In genomic region chr20:21125849-21126840, GRCh38 we compare ENCODE assay signal across 8 cellular contexts. TPM values are rescaled to one million over a fixed set of nuclear protein-coding genes. Genes with fewer than 3 reads are reported as not detected.
DNase-seq lines count a peak whose midpoint lies in the region; ATAC-seq, FAIRE-seq and TF ChIP-seq lines count a peak whose summit lies in the region.

A gene with protein sequence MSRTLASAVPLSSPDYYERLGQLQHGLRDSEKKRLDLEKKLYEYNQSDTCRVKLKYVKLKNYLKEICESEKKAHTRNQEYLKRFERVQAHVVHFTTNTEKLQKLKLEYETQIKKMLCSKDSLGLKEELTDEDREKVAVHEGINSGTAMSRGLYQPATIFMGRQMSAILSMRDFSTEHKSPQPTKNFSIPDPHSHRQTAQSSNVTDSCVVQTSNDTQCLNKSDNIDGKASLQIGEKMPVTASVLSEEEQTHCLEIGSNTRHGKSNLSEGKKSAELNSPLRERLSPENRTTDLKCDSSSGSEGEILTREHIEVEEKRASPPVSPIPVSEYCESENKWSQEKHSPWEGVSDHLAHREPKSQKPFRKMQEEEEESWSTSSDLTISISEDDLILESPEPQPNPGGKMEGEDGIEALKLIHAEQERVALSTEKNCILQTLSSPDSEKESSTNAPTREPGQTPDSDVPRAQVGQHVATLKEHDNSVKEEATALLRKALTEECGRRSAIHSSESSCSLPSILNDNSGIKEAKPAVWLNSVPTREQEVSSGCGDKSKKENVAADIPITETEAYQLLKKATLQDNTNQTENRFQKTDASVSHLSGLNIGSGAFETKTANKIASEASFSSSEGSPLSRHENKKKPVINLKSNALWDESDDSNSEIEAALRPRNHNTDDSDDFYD (plus strand): TSS chr20:21126082. CDS start chr20:21126116, 34 bp downstream.

- H3K4me3 ChIP-seq in adrenal gland (peak within 1 kb of the TSS; percentile 64 to 99 (median 82)), heart right ventricle (peak within 1 kb of the TSS; percentile 67 to 98 (median 96)), prostate gland (peak within 1 kb of the TSS; percentile 68 to 93), urinary bladder (ENCODE audit: low read depth, low read length) (peak within 1 kb of the TSS; percentile 88)

- TF ChIP-seq POLR2A in GM12891 (IDR thresholded peaks at IDR 0.05; ENCODE audit: low read depth, low read length) (peak; percentile 75), adrenal gland (IDR thresholded peaks at IDR 0.05) (peak; percentile 69 to 89), prostate gland (IDR thresholded peaks at IDR 0.05) (peak; percentile 77)

- H3K36me3 ChIP-seq in adrenal gland (replicated peaks in 1 of 2) (no peaks in the 10 kb centered on the region), heart right ventricle (peaks cover 0 to 4% (median 0%) of the 10 kb centered on the region in 9 donors), prostate gland (no peaks in the 10 kb centered on the region), urinary bladder (ENCODE audit: insufficient read depth) (no peaks in the 10 kb centered on the region)

- H3K27ac ChIP-seq in adrenal gland: peak within 1 kb of the TSS in 3 of 5 donors; percentile 73 to 87 (median 84)
- peak within 1 kb of the TSS; percentile 62 to 89 (median 81) for H3K27ac ChIP-seq in heart right ventricle
- peak within 1 kb of the TSS; percentile 81 for H3K27ac ChIP-seq in prostate gland
- H3K27ac ChIP-seq in urinary bladder (ENCODE audit: low read depth): peak within 1 kb of the TSS; percentile 88

- FAIRE-seq in GM12891 (lab: Jason Lieb, UNC): peak; percentile 99

- peaks cover 6 to 15% of the 10 kb centered on the region in 2 donors for H3K4me1 ChIP-seq in adrenal gland (replicated peaks in 1 of 2)
- peaks cover 0 to 19% (median 11%) of the 10 kb centered on the region in 9 donors for H3K4me1 ChIP-seq in heart right ventricle
- no peaks in the 10 kb centered on the region for H3K4me1 ChIP-seq in prostate gland (replicated peaks)
- no peaks in the 10 kb centered on the region for H3K4me1 ChIP-seq in urinary bladder (ENCODE audit: insufficient read depth)

- DNase-seq in GM12891 (ENCODE audit: insufficient read length, low spot score) (peak; percentile 88), NCI-H1436 (lab: John Stamatoyannopoulos, UW) (peak; percentile 93), T follicular helper cell (ENCODE audit: low read depth) (peak; percentile 96), adrenal gland (peak; percentile 96 to 99 (median 97)), heart right ventricle (peak; percentile 95 to 99), prostate gland (ENCODE audit: low spot score) (peak; percentile 96)

- TF ChIP-seq CTCF in adrenal gland (IDR thresholded peaks at IDR 0.05) (peak in 5 of 6 experiments; percentile 35 to 65 (median 56)), heart right ventricle (IDR thresholded peaks at IDR 0.05) (peak in 7 of 9 donors; percentile 17 to 58 (median 53)), prostate gland (IDR thresholded peaks at IDR 0.05) (peak in 3 of 4 experiments; percentile 23 to 65 (median 62))

- intact Hi-C loops in adrenal gland (cut with DNase I): no loop called here
- intact Hi-C loops in heart right ventricle (cut with DNase I): loop anchor here in 2 of 10 donors (5.0 to 10.0 kb wide), 2 partner anchors 176 to 261 kb away; partner anchors contain the start of gene XRN2 (in 1 of the 2)
- intact Hi-C loops in prostate gland (cut with DNase I): loop anchor here (10.0 kb wide), 1 partner anchor 261 kb away; no protein-coding TSS in a partner anchor

- WGBS in adrenal gland, 4 donors: 0 to 3% (median 1%) methylated on average over 15 to 73 of the region's 73 CpGs
- WGBS in heart right ventricle, 2 donors: 1% methylated on average over 66 to 73 of the region's 73 CpGs
- WGBS in prostate gland: under 1% methylated on average over 57 of the region's 73 CpGs
- WGBS in urinary bladder: under 1% methylated on average over 73 of the region's 73 CpGs

- H3K9me3 ChIP-seq in adrenal gland (replicated peaks in 1 of 3): no peaks in the 10 kb centered on the region
- H3K9me3 ChIP-seq in heart right ventricle: no peaks in the 10 kb centered on the region
- no peaks in the 10 kb centered on the region for H3K9me3 ChIP-seq in prostate gland

- ATAC-seq in HG02840 (IDR thresholded peaks at IDR 0.05; ENCODE audit: low FRiP score, unreplicated experiment): peak; percentile 97
- peak; percentile 99 to 100 (median 100) for ATAC-seq in heart right ventricle

- H3K27me3 ChIP-seq in adrenal gland (no peaks in the 10 kb centered on the region), heart right ventricle (no peaks in the 10 kb centered on the region), prostate gland (replicated peaks; ENCODE audit: insufficient read depth) (no peaks in the 10 kb centered on the region)

TF ChIP-seq in GM12891, 5 proteins besides CTCF, POLR2A, EP300 and RAD21:
- TF ChIP-seq PAX5 (IDR thresholded peaks at IDR 0.05; ENCODE audit: insufficient read depth, low read length, severe bottlenecking): no peak
- TF ChIP-seq POLR2AphosphoS5 (IDR thresholded peaks at IDR 0.05; ENCODE audit: low read depth, low read length): peak; percentile 55; the same call in 1 of the 2 replicates
- 0 out of 2 replicates have a peak, but pooled peaks have one; percentile 15 for TF ChIP-seq SPI1 (IDR thresholded peaks at IDR 0.05; ENCODE audit: low read depth, low read length)
- TF ChIP-seq POU2F2 (IDR thresholded peaks at IDR 0.05; ENCODE audit: low read depth, low read length): no peak
- TF ChIP-seq TAF1 (IDR thresholded peaks at IDR 0.05; ENCODE audit: low read depth, low read length): no peak

RNA-seq across cellular contexts. Expression of the gene that starts here (rescaled TPM):
- 8.5 TPM for polyA plus RNA-seq in GM12891 (2012; ENCODE audit: low read depth, missing spikeins)
- total RNA-seq in adrenal gland: 10 to 100 TPM; 12.0 to 62.9 (median 15.7) TPM
- 10 to 100 TPM; 10.4 to 21.2 (median 15.9) TPM for polyA plus RNA-seq in adrenal gland
- total RNA-seq in heart right ventricle: 10 to 100 TPM; 16.8 to 38.2 (median 26.5) TPM
- polyA plus RNA-seq in heart right ventricle: 10 to 100 TPM in 1 of 2 donors, 1 to 10 TPM in 1; 8.3 to 33.9 TPM
- total RNA-seq in prostate gland: 10 to 100 TPM; 39.9 to 41.0 TPM
- 32.9 TPM for total RNA-seq in urinary bladder
- polyA plus RNA-seq in urinary bladder: 38.1 TPM

Comparison
In these comparisons a context has a peak if more than half of its experiments do, and no peak if none do; other contexts are left out.
1. Peak in every context shown above with its lines: DNase-seq, ATAC-seq, H3K4me3 ChIP-seq and H3K27ac ChIP-seq.